In genomic region chr20:31740208-31740607, GRCh38 we compare ENCODE assay signal across 1 cellular context.
TF ChIP-seq lines count a peak whose summit lies in the region.

No MANE protein-coding gene starts in this region.

TF ChIP-seq in GM12878, 131 proteins besides CTCF, POLR2A, EP300 and RAD21 (continued from another document):
- TF ChIP-seq SPI1 (IDR thresholded peaks at IDR 0.05; ENCODE audit: borderline replicate concordance, insufficient read depth, low read depth, low read length), result no peak
- no peak for TF ChIP-seq PRDM15 (CRISPR knock-in tag; IDR thresholded peaks at IDR 0.05)
- TF ChIP-seq ETV6 (conservative IDR thresholded peaks at IDR 0.05 in 1 of 2, IDR thresholded peaks at IDR 0.05 in 1 of 2; ENCODE audit: borderline replicate concordance in 1 of 2, low read depth in 1 of 2), result no peak
- 0 out of 2 replicates have a peak, but pooled peaks have one; percentile 9 for TF ChIP-seq BCL11A (IDR thresholded peaks at IDR 0.05; ENCODE audit: low read depth, low read length)
- no peak for TF ChIP-seq SIN3A (IDR thresholded peaks at IDR 0.05; ENCODE audit: low read depth, low read length)
- no peak for TF ChIP-seq ELK1 (IDR thresholded peaks at IDR 0.05; ENCODE audit: low read depth, low read length)
- no peak for TF ChIP-seq MAX (IDR thresholded peaks at IDR 0.05; ENCODE audit: low read depth, low read length)
- peak; percentile 79 for TF ChIP-seq CREM (IDR thresholded peaks at IDR 0.05; ENCODE audit: low read depth)
- peak; percentile 33 for TF ChIP-seq RUNX3 (IDR thresholded peaks at IDR 0.05; ENCODE audit: low read length)
- no peak for TF ChIP-seq ZBTB4 (CRISPR knock-in tag; IDR thresholded peaks at IDR 0.05)
- TF ChIP-seq CREB1 (IDR thresholded peaks at IDR 0.05; ENCODE audit: low read depth), result peak; percentile 89
- TF ChIP-seq PKNOX1 (IDR thresholded peaks at IDR 0.05), result peak; percentile 14; the same call in 1 of the 2 replicates
- TF ChIP-seq ATF3 (IDR thresholded peaks at IDR 0.05; ENCODE audit: borderline replicate concordance, extremely low read depth, low read depth, low read length), result no peak
- 0 out of 2 replicates have a peak, but pooled peaks have one; percentile 17 for TF ChIP-seq NR2F1 (conservative IDR thresholded peaks at IDR 0.05)
- peak; percentile 54; the same call in 1 of the 2 replicates for TF ChIP-seq JUNB (IDR thresholded peaks at IDR 0.05)
